In the genomic region with DNA sequence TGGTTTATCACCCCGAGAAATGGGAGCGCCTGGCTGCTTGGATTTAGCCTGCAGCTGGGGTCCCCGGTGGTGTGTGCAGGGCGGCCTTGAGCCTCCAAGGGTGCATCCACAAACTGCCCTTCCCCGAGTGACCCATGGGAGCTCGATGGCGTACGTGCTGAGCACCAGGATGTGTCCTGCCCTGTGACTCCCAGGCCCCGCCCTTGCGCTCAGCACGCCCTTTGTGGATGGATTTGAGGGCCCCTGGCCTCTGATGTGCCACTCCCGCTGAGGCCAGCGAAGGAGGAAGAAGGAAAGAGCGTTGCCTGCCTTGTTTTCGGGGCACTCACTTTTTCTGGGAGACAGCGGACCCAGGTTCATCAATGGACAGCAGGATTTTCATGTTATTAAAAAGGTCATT, we compare ENCODE assay signal across 1 cellular context.
TF ChIP-seq lines count a peak whose summit lies in the region.

No MANE protein-coding gene starts in this region.

TF ChIP-seq in WTC11, 78 proteins besides CTCF, POLR2A, EP300 and RAD21 (continued from another document):
- TF ChIP-seq ZBTB43 (CRISPR knock-in tag; IDR thresholded peaks at IDR 0.05) = no peak
- TF ChIP-seq CBFB (CRISPR knock-in tag; IDR thresholded peaks at IDR 0.05; ENCODE audit: low read depth) = no peak
- TF ChIP-seq, protein P1, sequence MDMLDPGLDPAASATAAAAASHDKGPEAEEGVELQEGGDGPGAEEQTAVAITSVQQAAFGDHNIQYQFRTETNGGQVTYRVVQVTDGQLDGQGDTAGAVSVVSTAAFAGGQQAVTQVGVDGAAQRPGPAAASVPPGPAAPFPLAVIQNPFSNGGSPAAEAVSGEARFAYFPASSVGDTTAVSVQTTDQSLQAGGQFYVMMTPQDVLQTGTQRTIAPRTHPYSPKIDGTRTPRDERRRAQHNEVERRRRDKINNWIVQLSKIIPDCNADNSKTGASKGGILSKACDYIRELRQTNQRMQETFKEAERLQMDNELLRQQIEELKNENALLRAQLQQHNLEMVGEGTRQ (CRISPR knock-in tag; IDR thresholded peaks at IDR 0.05) = no peak
- no peak for TF ChIP-seq JAZF1 (CRISPR knock-in tag; IDR thresholded peaks at IDR 0.05)
- TF ChIP-seq ZNF671 (CRISPR knock-in tag; IDR thresholded peaks at IDR 0.05) = no peak
- no peak for TF ChIP-seq ZBTB21 (CRISPR knock-in tag; IDR thresholded peaks at IDR 0.05; ENCODE audit: borderline replicate concordance)
- no peak for TF ChIP-seq ZNF396 (CRISPR knock-in tag; IDR thresholded peaks at IDR 0.05; ENCODE audit: borderline replicate concordance)
- TF ChIP-seq ATF1 (CRISPR knock-in tag; IDR thresholded peaks at IDR 0.05) = no peak
- TF ChIP-seq, protein P2, sequence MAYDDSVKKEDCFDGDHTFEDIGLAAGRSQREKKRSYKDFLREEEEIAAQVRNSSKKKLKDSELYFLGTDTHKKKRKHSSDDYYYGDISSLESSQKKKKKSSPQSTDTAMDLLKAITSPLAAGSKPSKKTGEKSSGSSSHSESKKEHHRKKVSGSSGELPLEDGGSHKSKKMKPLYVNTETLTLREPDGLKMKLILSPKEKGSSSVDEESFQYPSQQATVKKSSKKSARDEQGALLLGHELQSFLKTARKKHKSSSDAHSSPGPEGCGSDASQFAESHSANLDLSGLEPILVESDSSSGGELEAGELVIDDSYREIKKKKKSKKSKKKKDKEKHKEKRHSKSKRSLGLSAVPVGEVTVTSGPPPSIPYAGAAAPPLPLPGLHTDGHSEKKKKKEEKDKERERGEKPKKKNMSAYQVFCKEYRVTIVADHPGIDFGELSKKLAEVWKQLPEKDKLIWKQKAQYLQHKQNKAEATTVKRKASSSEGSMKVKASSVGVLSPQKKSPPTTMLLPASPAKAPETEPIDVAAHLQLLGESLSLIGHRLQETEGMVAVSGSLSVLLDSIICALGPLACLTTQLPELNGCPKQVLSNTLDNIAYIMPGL (CRISPR knock-in tag; IDR thresholded peaks at IDR 0.05) = no peak
